ENCODE assay signal across 18 cellular contexts in the genomic region with DNA sequence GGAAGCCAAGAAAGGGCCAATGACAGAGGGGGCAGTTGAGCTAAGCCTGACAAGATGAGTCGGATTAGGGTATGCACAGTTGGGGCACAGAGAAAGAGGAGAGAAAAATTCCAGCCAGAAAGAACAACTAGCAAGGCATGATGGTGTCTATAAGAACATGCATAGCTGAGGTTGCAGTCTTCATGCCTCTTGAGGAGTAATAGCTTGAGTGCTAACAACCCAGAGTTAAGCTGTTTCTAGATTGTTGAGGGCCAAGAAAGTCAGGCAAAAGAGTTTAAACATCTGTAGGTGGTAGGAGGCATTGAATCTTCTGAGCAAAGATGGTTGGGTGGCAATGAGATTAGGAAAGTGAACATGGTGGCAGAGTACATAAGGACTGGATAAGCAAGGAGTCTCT.
DNase-seq lines count a peak whose midpoint lies in the region; ATAC-seq, FAIRE-seq and TF ChIP-seq lines count a peak whose summit lies in the region.
"Had no signal": no experiment of that assay in that cellular context is flagged by ENCODE, and none has a peak within 500 bp of the region (broad histone marks: within the 10 kb centered on the region; RNA-seq: fewer than 3 reads in every experiment).

No MANE protein-coding gene starts in this region.

- TF ChIP-seq CTCF in natural killer cell (IDR thresholded peaks at IDR 0.05) (no peak), lower leg skin (IDR thresholded peaks at IDR 0.05) (no peak)

- POLR2A ChIA-PET in activated CD4-positive, alpha-beta T cell treated with anti-CD3 and anti-CD28 coated beads, Interleukin-2, amount 10 ng/mL, durations not matched to agents 7 days and 5 days (lab: Charles Lee): no interaction called here

- H3K9me3 Mint-ChIP-seq in activated CD4-positive, alpha-beta T cell treated with anti-CD3 and anti-CD28 coated beads, Interleukin-2, amount 10 ng/mL, durations not matched to agents 7 days and 5 days: peaks cover 7% of the 10 kb centered on the region
- peaks cover 12% of the 10 kb centered on the region for H3K9me3 Mint-ChIP-seq in activated naive CD8-positive, alpha-beta T cell treated with anti-CD3 and anti-CD28 coated beads for 36 hours
- H3K9me3 Mint-ChIP-seq in natural killer cell: no peaks in the 10 kb centered on the region
- H3K9me3 Mint-ChIP-seq: H9 had no signal

- H3K9me3 ChIP-seq in KOPT-K1 (ENCODE audit: insufficient read depth, low read length, poor library complexity, severe bottlenecking): no peaks in the 10 kb centered on the region
- H3K9me3 ChIP-seq: A549, breast epithelium, right atrium auricular region, transverse colon had no signal

- no peak overlapping the region for H3K4me3 Mint-ChIP-seq in activated CD4-positive, alpha-beta T cell treated with anti-CD3 and anti-CD28 coated beads, Interleukin-2, amount 10 ng/mL, durations not matched to agents 7 days and 5 days
- H3K4me3 Mint-ChIP-seq in activated naive CD8-positive, alpha-beta T cell treated with anti-CD3 and anti-CD28 coated beads for 36 hours: no peak overlapping the region
- H3K4me3 Mint-ChIP-seq in natural killer cell: peak overlapping the region; percentile 51
- H3K4me3 Mint-ChIP-seq: H9; stimulated activated memory B cell treated with anti-CD40 and anti-IgM and Interleukin-4, amounts not matched to agents 10 μg/mL and 1 μg/mL and 100 μg/mL, for 72 hours had no signal

- peak overlapping the region; percentile 85 for H3K27ac ChIP-seq in KOPT-K1 (ENCODE audit: low read depth, low read length, poor library complexity, severe bottlenecking)
- H3K27ac ChIP-seq: A549, RWPE1, transverse colon, VCaP had no signal

- H3K36me3 ChIP-seq in KOPT-K1 (ENCODE audit: insufficient read depth, low read length): no peaks in the 10 kb centered on the region
- H3K36me3 ChIP-seq: breast epithelium, right atrium auricular region, transverse colon had no signal

- no peaks in the 10 kb centered on the region for H3K27me3 Mint-ChIP-seq in activated CD4-positive, alpha-beta T cell treated with anti-CD3 and anti-CD28 coated beads, Interleukin-2, amount 10 ng/mL, durations not matched to agents 7 days and 5 days
- H3K27me3 Mint-ChIP-seq in activated naive CD8-positive, alpha-beta T cell treated with anti-CD3 and anti-CD28 coated beads for 36 hours: no peaks in the 10 kb centered on the region
- peaks cover 0 to 1% of the 10 kb centered on the region in 2 donors for H3K27me3 Mint-ChIP-seq in natural killer cell (ENCODE audit: low read depth in 2 of 2)

- no peak for FAIRE-seq in GM12892 (lab: Jason Lieb, UNC)
- FAIRE-seq: A549 had no signal

- DNase-seq in activated CD4-positive, alpha-beta T cell treated with anti-CD3 and anti-CD28 coated beads, Interleukin-2, amount 10 ng/mL, durations not matched to agents 7 days and 5 days: no peak
- DNase-seq in activated CD4-positive, alpha-beta T cell treated with anti-CD3 and anti-CD28 coated beads for 48 hours: no peak
- no peak for DNase-seq in activated naive CD8-positive, alpha-beta T cell treated with anti-CD3 and anti-CD28 coated beads for 36 hours
- DNase-seq in natural killer cell (no peak), lower leg skin (ENCODE audit: low spot score in 2 of 2) (no peak), GM12892 (ENCODE audit: insufficient read length) (no peak)
- DNase-seq: H9, SW 1271 had no signal

- H3K4me3 ChIP-seq in lower leg skin (ENCODE audit: low read depth, poor library complexity, severe bottlenecking): no peak overlapping the region
- H3K4me3 ChIP-seq: A549, breast epithelium, right atrium auricular region, transverse colon had no signal

- intact Hi-C loops in natural killer cell (cut with micrococcal nuclease) (loop anchor here (10.0 kb wide), 1 partner anchor 824 kb away; a partner anchor contains a TSS), lower leg skin (cut with DNase I; ENCODE audit: low total_unique reads) (no loop called here)

- peaks cover 45% of the 10 kb centered on the region for H3K36me3 Mint-ChIP-seq in activated CD4-positive, alpha-beta T cell treated with anti-CD3 and anti-CD28 coated beads, Interleukin-2, amount 10 ng/mL, durations not matched to agents 7 days and 5 days (ENCODE audit: low read depth)
- peaks cover 15% of the 10 kb centered on the region for H3K36me3 Mint-ChIP-seq in activated naive CD8-positive, alpha-beta T cell treated with anti-CD3 and anti-CD28 coated beads for 36 hours
- H3K36me3 Mint-ChIP-seq in natural killer cell: no peaks in the 10 kb centered on the region
- H3K36me3 Mint-ChIP-seq: stimulated activated memory B cell treated with anti-CD40 and anti-IgM and Interleukin-4, amounts not matched to agents 10 μg/mL and 1 μg/mL and 100 μg/mL, for 72 hours had no signal

- peaks cover 91% of the 10 kb centered on the region for H3K4me1 Mint-ChIP-seq in activated CD4-positive, alpha-beta T cell treated with anti-CD3 and anti-CD28 coated beads, Interleukin-2, amount 10 ng/mL, durations not matched to agents 7 days and 5 days
- H3K4me1 Mint-ChIP-seq in activated naive CD8-positive, alpha-beta T cell treated with anti-CD3 and anti-CD28 coated beads for 36 hours: peaks cover 61% of the 10 kb centered on the region
- peaks cover 79 to 88% of the 10 kb centered on the region in 2 donors for H3K4me1 Mint-ChIP-seq in natural killer cell

- WGBS in lower leg skin, 2 donors: 84 to 88% methylated on average over 1 of the region's 1 CpG

- ATAC-seq in natural killer cell: peak in 1 of 3 donors; percentile 1
- ATAC-seq in GM21423 (IDR thresholded peaks at IDR 0.05; ENCODE audit: unreplicated experiment): no peak
- ATAC-seq: left lobe of liver; stimulated activated memory B cell treated with anti-CD40 and anti-IgM and Interleukin-4, amounts not matched to agents 10 μg/mL and 1 μg/mL and 100 μg/mL, for 72 hours had no signal

- H3K27ac Mint-ChIP-seq in activated CD4-positive, alpha-beta T cell treated with anti-CD3 and anti-CD28 coated beads, Interleukin-2, amount 10 ng/mL, durations not matched to agents 7 days and 5 days: peak overlapping the region; percentile 87
- peak overlapping the region; percentile 76 for H3K27ac Mint-ChIP-seq in activated naive CD8-positive, alpha-beta T cell treated with anti-CD3 and anti-CD28 coated beads for 36 hours
- peak overlapping the region; percentile 82 to 88 for H3K27ac Mint-ChIP-seq in natural killer cell
- H3K27ac Mint-ChIP-seq: H9; stimulated activated memory B cell treated with anti-CD40 and anti-IgM and Interleukin-4, amounts not matched to agents 10 μg/mL and 1 μg/mL and 100 μg/mL, for 72 hours had no signal

- CTCF ChIA-PET in activated CD4-positive, alpha-beta T cell treated with anti-CD3 and anti-CD28 coated beads, Interleukin-2, amount 10 ng/mL, durations not matched to agents 7 days and 5 days (lab: Charles Lee): interaction anchor here (1.1 to 1.2 kb wide), 3 partner anchors 16 to 36 kb away, joined by 3 read pairs; no protein-coding TSS in a partner anchor

- no peak for TF ChIP-seq POLR2A in lower leg skin (IDR thresholded peaks at IDR 0.05)
- TF ChIP-seq POLR2A in GM12892 (IDR thresholded peaks at IDR 0.05; ENCODE audit: low read depth, low read length): no peak
